ENCODE assay signal across 8 cellular contexts in the genomic region with DNA sequence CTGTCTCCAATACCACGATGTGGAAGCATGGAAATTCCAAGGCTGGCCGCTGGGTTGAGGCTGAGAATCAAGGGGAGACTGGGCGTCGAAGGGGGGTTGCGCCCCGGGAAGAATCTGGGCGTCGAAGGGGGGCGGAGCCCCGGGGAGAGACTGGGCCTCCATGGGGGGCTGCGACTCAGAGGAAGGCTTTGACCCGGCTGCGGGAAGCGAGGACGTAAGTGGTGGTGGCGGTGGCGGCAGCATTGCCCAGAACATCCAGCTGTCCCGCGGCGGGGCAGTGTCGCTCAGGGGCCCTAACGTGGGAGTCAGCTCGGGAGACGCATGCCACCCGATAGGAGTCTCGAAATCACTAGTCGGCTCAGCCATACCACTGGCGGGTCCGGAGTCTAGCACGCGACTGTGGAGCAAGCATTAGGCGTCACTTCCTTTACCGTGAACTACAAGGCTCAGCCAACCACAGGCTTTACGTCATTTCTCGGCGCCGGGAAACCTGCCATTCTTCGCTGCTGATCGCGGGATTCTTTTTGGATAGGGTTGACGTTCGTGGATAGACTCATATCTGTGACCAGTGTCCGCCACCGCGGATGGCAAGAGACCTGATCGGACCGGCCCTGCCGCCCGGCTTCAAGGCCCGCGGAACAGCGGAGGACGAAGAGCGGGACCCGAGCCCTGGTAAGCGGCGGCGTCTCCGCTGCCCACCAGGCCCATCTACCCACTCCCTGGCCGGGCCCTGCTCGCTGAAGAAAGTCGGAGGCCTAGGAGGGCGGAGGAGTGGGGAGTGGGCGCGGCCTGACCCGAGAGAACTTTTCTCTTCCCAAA. TPM values are rescaled to one million over a fixed set of nuclear protein-coding genes. Genes with fewer than 3 reads are reported as not detected.
DNase-seq lines count a peak whose midpoint lies in the region; ATAC-seq, FAIRE-seq and TF ChIP-seq lines count a peak whose summit lies in the region.

GPALPP1 (plus strand) TSS at position 468 of the 819 bp plus-strand sequence; CDS start at position 585, 117 bp downstream.
NUFIP1 (minus strand) TSS at position 401 of the 819 bp plus-strand sequence; CDS start at position 366, 35 bp downstream.

- peak; percentile 62 for TF ChIP-seq EP300 in neural cell (conservative IDR thresholded peaks at IDR 0.05; ENCODE audit: poor library complexity, severe bottlenecking)

- H3K9ac ChIP-seq in neural cell (ENCODE audit: low read length): peak within 1 kb of the TSS; percentile 94

- peak within 1 kb of the TSS; percentile 96 to 99 for H3K4me3 Mint-ChIP-seq in stimulated activated naive CD8-positive, alpha-beta T cell treated with anti-CD3 and anti-CD28 coated beads, Interleukin-15, amount 100 ng/mL, for 72 hours

- H3K4me1 Mint-ChIP-seq in stimulated activated naive CD8-positive, alpha-beta T cell treated with anti-CD3 and anti-CD28 coated beads, Interleukin-15, amount 100 ng/mL, for 72 hours: peaks cover 58% of the 10 kb centered on the region

- peaks cover 54% of the 10 kb centered on the region for H3K79me2 ChIP-seq in neural cell (replicated peaks; ENCODE audit: insufficient read depth, low read length)

- H3K36me3 ChIP-seq in neural cell (ENCODE audit: insufficient read depth, low read length): no peaks in the 10 kb centered on the region

- no peaks in the 10 kb centered on the region for H3F3A ChIP-seq in neural cell (ENCODE audit: insufficient read depth, low read length, poor library complexity, severe bottlenecking)

- no peak for FAIRE-seq in H54 (lab: Jason Lieb, UNC)

- no peaks in the 10 kb centered on the region for H4K20me1 ChIP-seq in neural cell (ENCODE audit: insufficient read depth)

- TF ChIP-seq CTCF in foreskin fibroblast (IDR thresholded peaks at IDR 0.05; ENCODE audit: low read depth, low read length) (peak; percentile 2), neural cell (IDR thresholded peaks at IDR 0.05; ENCODE audit: poor library complexity, severe bottlenecking) (peak; percentile 48)

- H3K27me3 Mint-ChIP-seq in stimulated activated naive CD8-positive, alpha-beta T cell treated with anti-CD3 and anti-CD28 coated beads, Interleukin-15, amount 100 ng/mL, for 72 hours: no peaks in the 10 kb centered on the region

- ATAC-seq in stimulated activated naive CD8-positive, alpha-beta T cell treated with anti-CD3 and anti-CD28 coated beads, Interleukin-15, amount 100 ng/mL, for 72 hours: peak; percentile 100

- H3K27me3 ChIP-seq in neural cell (ENCODE audit: insufficient read depth, low read depth, low read length): no peaks in the 10 kb centered on the region

- peak within 1 kb of the TSS; percentile 91 for H3K27ac ChIP-seq in neural cell (ENCODE audit: low read length)

- DNase-seq in ELR (ENCODE audit: low read depth): peak; percentile 97
- DNase-seq in H54 (ENCODE audit: insufficient read length, low spot score): peak; percentile 76
- DNase-seq in LoVo (ENCODE audit: low spot score): peak; percentile 93
- DNase-seq in activated effector memory CD4-positive, alpha-beta T cell treated with anti-CD3 and anti-CD28 coated beads, Interleukin-2, amount 50 U/mL, for 16 hours: peak; percentile 97
- peak; percentile 90 to 97 for DNase-seq in foreskin fibroblast
- DNase-seq in stimulated activated naive CD8-positive, alpha-beta T cell treated with anti-CD3 and anti-CD28 coated beads, Interleukin-15, amount 100 ng/mL, for 72 hours: peak; percentile 89 to 91

- peak within 1 kb of the TSS; percentile 97 for H2AFZ ChIP-seq in neural cell (ENCODE audit: low read depth, low read length)

- peak; percentile 62; the same call in 1 of the 2 replicates for TF ChIP-seq POLR2A in H54 (IDR thresholded peaks at IDR 0.05; ENCODE audit: low read depth, low read length)
- TF ChIP-seq POLR2A in Raji (IDR thresholded peaks at IDR 0.05; ENCODE audit: insufficient read depth, low read depth, low read length): peak; percentile 85

- H3K27ac Mint-ChIP-seq in stimulated activated naive CD8-positive, alpha-beta T cell treated with anti-CD3 and anti-CD28 coated beads, Interleukin-15, amount 100 ng/mL, for 72 hours: peak within 1 kb of the TSS; percentile 99

- H3K4me2 ChIP-seq in neural cell (ENCODE audit: low read length): peak within 1 kb of the TSS; percentile 98

- no peaks in the 10 kb centered on the region for H3K9me3 ChIP-seq in neural cell (ENCODE audit: low read length)

- TF ChIP-seq RAD21 in neural cell (conservative IDR thresholded peaks at IDR 0.05): peak; percentile 16

- no peaks in the 10 kb centered on the region for H3K9me2 ChIP-seq in neural cell (ENCODE audit: insufficient read depth, low read length)

- no peaks in the 10 kb centered on the region for H3K9me3 Mint-ChIP-seq in stimulated activated naive CD8-positive, alpha-beta T cell treated with anti-CD3 and anti-CD28 coated beads, Interleukin-15, amount 100 ng/mL, for 72 hours

- H3K4me3 ChIP-seq in foreskin fibroblast (ENCODE audit: low read depth in 1 of 2, low read length in 2 of 2): peak within 1 kb of the TSS; percentile 94 to 99
- peak within 1 kb of the TSS; percentile 100 for H3K4me3 ChIP-seq in neural cell (ENCODE audit: low read length)

TF ChIP-seq in neural cell, 6 proteins besides CTCF, POLR2A, EP300 and RAD21:
- TF ChIP-seq SMC3 (conservative IDR thresholded peaks at IDR 0.05; ENCODE audit: poor library complexity): no peak
- no peak for TF ChIP-seq REST (IDR thresholded peaks at IDR 0.05; ENCODE audit: borderline replicate concordance)
- TF ChIP-seq TAF1 (IDR thresholded peaks at IDR 0.05; ENCODE audit: low read depth): peak; percentile 63
- TF ChIP-seq MXI1 (conservative IDR thresholded peaks at IDR 0.05; ENCODE audit: poor library complexity, severe bottlenecking): peak; percentile 99
- peak; percentile 91 for TF ChIP-seq POLR2AphosphoS5 (IDR thresholded peaks at IDR 0.05)
- TF ChIP-seq EZH2 (IDR thresholded peaks at IDR 0.05; ENCODE audit: borderline replicate concordance, insufficient read depth, low read length, poor library complexity, severe bottlenecking): no peak

RNA-seq across cellular contexts. Expression of gene GPALPP1, which starts in this region (rescaled TPM):
- 41.8 and 49.7 TPM in 2 replicates for polyA plus RNA-seq in neural cell
- 55.0 and 71.1 TPM in 2 replicates for polyA minus RNA-seq in neural cell

RNA-seq across cellular contexts. Expression of gene NUFIP1, which starts in this region (rescaled TPM):
- polyA plus RNA-seq in neural cell: 7.0 and 11.0 TPM in 2 replicates
- 10.7 and 12.7 TPM in 2 replicates for polyA minus RNA-seq in neural cell

Comparison
In these comparisons a context has a peak if more than half of its experiments do, and no peak if none do; other contexts are left out.
1. Peak in every context shown above with its lines: DNase-seq, ATAC-seq, H3K4me3 ChIP-seq and H3K27ac ChIP-seq.